Comparison of ENCODE assay signal across 13 cellular contexts in genomic region chr3:107651782-107652181, GRCh38.
DNase-seq lines count a peak whose midpoint lies in the region; ATAC-seq and TF ChIP-seq lines count a peak whose summit lies in the region.
"Had no signal": no experiment of that assay in that cellular context is flagged by ENCODE, and none has a peak within 500 bp of the region (broad histone marks: within the 10 kb centered on the region; RNA-seq: fewer than 3 reads in every experiment).

No MANE protein-coding gene starts in this region.

- H3K4me3 Mint-ChIP-seq in stimulated activated naive CD8-positive, alpha-beta T cell treated with anti-CD3 and anti-CD28 coated beads, Interleukin-15, amount 100 ng/mL, for 72 hours = no peak overlapping the region
- no peak overlapping the region for H3K4me3 Mint-ChIP-seq in H9
- H3K4me3 Mint-ChIP-seq: activated naive CD8-positive, alpha-beta T cell; naive thymus-derived CD8-positive, alpha-beta T cell had no signal

- peaks cover 17 to 27% (median 21%) of the 10 kb centered on the region in 3 experiments for H3K36me3 Mint-ChIP-seq in H9 (ENCODE audit: insufficient read depth in 1 of 3, low read depth in 3 of 3)

- no peaks in the 10 kb centered on the region for H3K27me3 Mint-ChIP-seq in stimulated activated naive CD8-positive, alpha-beta T cell treated with anti-CD3 and anti-CD28 coated beads, Interleukin-15, amount 100 ng/mL, for 72 hours
- no peaks in the 10 kb centered on the region for H3K27me3 Mint-ChIP-seq in H9 (ENCODE audit: low read depth)
- H3K27me3 Mint-ChIP-seq: activated naive CD8-positive, alpha-beta T cell; naive thymus-derived CD8-positive, alpha-beta T cell had no signal

- no peak overlapping the region for H3K56ac ChIP-seq in H9 (ENCODE audit: insufficient read length, low read depth, low read length)

- H4K5ac ChIP-seq in H9 (ENCODE audit: insufficient read length, low read depth, low read length) = no peak overlapping the region

- no peak for DNase-seq in stimulated activated naive CD8-positive, alpha-beta T cell treated with anti-CD3 and anti-CD28 coated beads, Interleukin-15, amount 100 ng/mL, for 72 hours
- no peak for DNase-seq in stimulated activated naive CD8-positive, alpha-beta T cell treated with anti-CD3 and anti-CD28 coated beads, Interleukin-15, Interleukin-2, amounts not matched to agents 100 U/mL and 50 U/mL, for 24 hours
- no peak for DNase-seq in H9
- no peak for DNase-seq in sigmoid colon
- no peak for DNase-seq in uterus
- DNase-seq in vagina (ENCODE audit: extremely low spot score in 2 of 2) = no peak
- DNase-seq: HCEC 1CT; naive thymus-derived CD8-positive, alpha-beta T cell; NCI-H2081 had no signal

- H2BK15ac ChIP-seq in H9 (ENCODE audit: low read depth, low read length) = no peak overlapping the region

- no peaks in the 10 kb centered on the region for H3K23me2 ChIP-seq in H9 (ENCODE audit: insufficient read length, low read depth, low read length, poor library complexity, severe bottlenecking)

- H3K18ac ChIP-seq in H9 (ENCODE audit: insufficient read length, low read depth, low read length) = no peak overlapping the region

- no peak overlapping the region for H3K4me2 ChIP-seq in H9 (ENCODE audit: insufficient read depth, insufficient read length, low read length)

- H2BK120ac ChIP-seq in H9 (ENCODE audit: low read depth, low read length, poor library complexity, severe bottlenecking) = no peak overlapping the region

- H4K20me1 ChIP-seq in H9 (ENCODE audit: control insufficient read depth, insufficient read depth, insufficient read length) = no peaks in the 10 kb centered on the region

- intact Hi-C loops in sigmoid colon (cut with DNase I) (no loop called here), uterus (cut with DNase I; ENCODE audit: low total_unique reads) (no loop called here), vagina (cut with DNase I) (no loop called here)

- H3K27me3 ChIP-seq in H9 (ENCODE audit: insufficient read depth, low read length) (no peaks in the 10 kb centered on the region), thymus (ENCODE audit: control insufficient read depth, insufficient read depth) (no peaks in the 10 kb centered on the region), sigmoid colon (no peaks in the 10 kb centered on the region), uterus (no peaks in the 10 kb centered on the region), vagina (no peaks in the 10 kb centered on the region)

- peaks cover 26% of the 10 kb centered on the region for H3K4me1 Mint-ChIP-seq in stimulated activated naive CD8-positive, alpha-beta T cell treated with anti-CD3 and anti-CD28 coated beads, Interleukin-15, amount 100 ng/mL, for 72 hours
- no peaks in the 10 kb centered on the region for H3K4me1 Mint-ChIP-seq in H9

- H3K9ac ChIP-seq in H9 (ENCODE audit: extremely low read depth, insufficient read length, low read length) = no peak overlapping the region

- no peaks in the 10 kb centered on the region for H3K4me1 ChIP-seq in H9 (ENCODE audit: insufficient read depth, low read length)
- H3K4me1 ChIP-seq in thymus (ENCODE audit: control insufficient read depth, insufficient read depth, low read length) = no peaks in the 10 kb centered on the region
- no peaks in the 10 kb centered on the region for H3K4me1 ChIP-seq in sigmoid colon
- no peaks in the 10 kb centered on the region for H3K4me1 ChIP-seq in uterus
- H3K4me1 ChIP-seq in vagina = peaks cover 9% of the 10 kb centered on the region

- no peak overlapping the region for H2BK5ac ChIP-seq in H9 (ENCODE audit: insufficient read length, low read length)

- H4K8ac ChIP-seq in H9 (replicated peaks; ENCODE audit: insufficient read length, low read depth, low read length) = no peak overlapping the region

- H3T11ph ChIP-seq in H9 (ENCODE audit: low read length) = no peak overlapping the region

- TF ChIP-seq POLR2A in sigmoid colon (IDR thresholded peaks at IDR 0.05) (no peak), uterus (IDR thresholded peaks at IDR 0.05) (no peak), vagina (IDR thresholded peaks at IDR 0.05) (no peak)

- no peaks in the 10 kb centered on the region for H3K79me2 ChIP-seq in H9 (ENCODE audit: insufficient read depth, low read length)

- H3K14ac ChIP-seq in H9 (ENCODE audit: insufficient read depth, low read length) = no peak overlapping the region

- no peak overlapping the region for H2BK12ac ChIP-seq in H9 (ENCODE audit: insufficient read length, low read depth, low read length)

- H3K4me3 ChIP-seq in thymus (ENCODE audit: low read length) (no peak overlapping the region), sigmoid colon (no peak overlapping the region), uterus (no peak overlapping the region), vagina (no peak overlapping the region)

- H3K27ac Mint-ChIP-seq in stimulated activated naive CD8-positive, alpha-beta T cell treated with anti-CD3 and anti-CD28 coated beads, Interleukin-15, amount 100 ng/mL, for 72 hours = peak overlapping the region in 1 of 2 donors; percentile 81
- peak overlapping the region in 2 of 3 experiments; percentile 78 to 91; a peak in 2 of 7 replicates for H3K27ac Mint-ChIP-seq in H9
- H3K27ac Mint-ChIP-seq: activated naive CD8-positive, alpha-beta T cell had no signal

- peaks cover 0 to 8% of the 10 kb centered on the region in 2 donors for H3K9me3 Mint-ChIP-seq in stimulated activated naive CD8-positive, alpha-beta T cell treated with anti-CD3 and anti-CD28 coated beads, Interleukin-15, amount 100 ng/mL, for 72 hours
- peaks cover 8 to 9% of the 10 kb centered on the region in 2 experiments for H3K9me3 Mint-ChIP-seq in H9
- H3K9me3 Mint-ChIP-seq: naive thymus-derived CD8-positive, alpha-beta T cell had no signal

- H3K27ac ChIP-seq in H9 (ENCODE audit: insufficient read length, low read depth, low read length) (no peak overlapping the region), thymus (ENCODE audit: low read depth) (peak overlapping the region; percentile 21), sigmoid colon (no peak overlapping the region), uterus (no peak overlapping the region), vagina (no peak overlapping the region)

- no peak overlapping the region for H3K23ac ChIP-seq in H9 (ENCODE audit: insufficient read length, low read depth, low read length)

- TF ChIP-seq CTCF in H9 (conservative IDR thresholded peaks at IDR 0.05) = no peak
- TF ChIP-seq CTCF in sigmoid colon (IDR thresholded peaks at IDR 0.05) = no peak
- TF ChIP-seq CTCF in uterus (IDR thresholded peaks at IDR 0.05) = no peak
- TF ChIP-seq CTCF in vagina (IDR thresholded peaks at IDR 0.05) = no peak

- no peak overlapping the region for H2AFZ ChIP-seq in H9 (ENCODE audit: low read length)

- H2AK5ac ChIP-seq in H9 (ENCODE audit: insufficient read length, low read length) = no peak overlapping the region

- no peak overlapping the region for H3K4ac ChIP-seq in H9 (ENCODE audit: low read depth, low read length)

- ATAC-seq in stimulated activated naive CD8-positive, alpha-beta T cell treated with anti-CD3 and anti-CD28 coated beads, Interleukin-15, amount 100 ng/mL, for 72 hours = peak; percentile 77
- no peak for ATAC-seq in stimulated activated naive CD8-positive, alpha-beta T cell treated with anti-CD3 and anti-CD28 coated beads, Interleukin-15, Interleukin-2, amounts not matched to agents 100 U/mL and 50 U/mL, for 24 hours
- ATAC-seq in HG03521 (IDR thresholded peaks at IDR 0.05; ENCODE audit: unreplicated experiment) = peak; percentile 75
- ATAC-seq: naive thymus-derived CD8-positive, alpha-beta T cell; Panc1 had no signal

- no peaks in the 10 kb centered on the region for H3K79me1 ChIP-seq in H9 (ENCODE audit: insufficient read depth, low read depth, low read length, poor library complexity, severe bottlenecking)

- TF ChIP-seq EP300 in sigmoid colon (IDR thresholded peaks at IDR 0.05) = no peak

- H3K9me3 ChIP-seq in H9 (ENCODE audit: control insufficient read depth, low read depth, low read length) = no peaks in the 10 kb centered on the region
- no peaks in the 10 kb centered on the region for H3K9me3 ChIP-seq in thymus (ENCODE audit: control insufficient read depth)
- H3K9me3 ChIP-seq in sigmoid colon = no peaks in the 10 kb centered on the region
- H3K9me3 ChIP-seq in uterus = no peaks in the 10 kb centered on the region
- H3K9me3 ChIP-seq in vagina = no peaks in the 10 kb centered on the region

- H2BK20ac ChIP-seq in H9 (ENCODE audit: low read depth, low read length, poor library complexity, severe bottlenecking) = no peak overlapping the region

- no peak overlapping the region for H4K91ac ChIP-seq in H9 (ENCODE audit: insufficient read length, low read depth, low read length)

- H3K36me3 ChIP-seq in thymus (ENCODE audit: control insufficient read depth, insufficient read depth) (no peaks in the 10 kb centered on the region), sigmoid colon (no peaks in the 10 kb centered on the region), uterus (no peaks in the 10 kb centered on the region), vagina (no peaks in the 10 kb centered on the region)
